8 cellular contexts compared by ENCODE assay signal in genomic region chr2:227106845-227107759, GRCh38. TPM values are rescaled to one million over a fixed set of nuclear protein-coding genes. Genes with fewer than 3 reads are reported as not detected.
DNase-seq lines count a peak whose midpoint lies in the region; ATAC-seq, FAIRE-seq and TF ChIP-seq lines count a peak whose summit lies in the region.

No MANE protein-coding gene starts in this region.

- ATAC-seq in GM19397 (IDR thresholded peaks at IDR 0.05; ENCODE audit: unreplicated experiment), result peak; percentile 67
- ATAC-seq in GM12878, result peak; percentile 86
- ATAC-seq in GM18519 (IDR thresholded peaks at IDR 0.05; ENCODE audit: low FRiP score, unreplicated experiment), result no peak

- H3K9me3 ChIP-seq in GM12878 (replicated peaks; ENCODE audit: control insufficient read depth, insufficient read depth, low read length), result no peaks in the 10 kb centered on the region

- H3K27ac ChIP-seq in GM12878 (ENCODE audit: control insufficient read depth, insufficient read depth), result no peak overlapping the region

- TF ChIP-seq EP300 in GM12878 (IDR thresholded peaks at IDR 0.05; ENCODE audit: borderline replicate concordance in 1 of 2, control insufficient read depth in 1 of 2, low read depth in 2 of 2, low read length in 2 of 2), result no peak

- peak; percentile 85 for TF ChIP-seq RAD21 in GM12878 (IDR thresholded peaks at IDR 0.05; ENCODE audit: insufficient read depth, low read depth, low read length)

- no peaks in the 10 kb centered on the region for H3K27me3 ChIP-seq in GM12878 (replicated peaks in 1 of 2; ENCODE audit: control insufficient read depth in 2 of 2, insufficient read depth in 2 of 2, low read length in 1 of 2)

- FAIRE-seq in RCC 7860 (lab: Jason Lieb, UNC) (peak; percentile 44), GM12878 (lab: Jason Lieb, UNC) (peak; percentile 59)

- in situ Hi-C loops in GM12878 (cut with MboI), result loop anchor here (5.0 kb wide), 1 partner anchor 1445 kb away; no protein-coding TSS in a partner anchor

- SMC1A ChIA-PET in GM12878 (lab: Charles Lee; ENCODE audit: uncharacterized antibody, unreplicated experiment), result interaction anchor here (0.6 to 0.7 kb wide), 2 partner anchors 305 to 417 kb away, joined by 3 read pairs; no protein-coding TSS in a partner anchor

- CTCF ChIA-PET in GM12878 (lab: Yijun Ruan, JAX), result interaction anchor here (0.7 to 1.8 kb wide), 2 partner anchors 1218 to 1304 kb away, joined by 3 to 6 read pairs; no protein-coding TSS in a partner anchor

- no peak overlapping the region for H3K4me2 ChIP-seq in GM12878 (ENCODE audit: control insufficient read depth, insufficient read depth)

- WGBS in GM12878 (ENCODE audit: insufficient coverage, insufficient replicate concordance, low lambda C conversion rate, missing lambda C conversion rate), result 85% methylated on average over 9 of the region's 9 CpGs

- no peaks in the 10 kb centered on the region for H4K20me1 ChIP-seq in GM12878 (ENCODE audit: control insufficient read depth, insufficient read depth)

- RAD21 ChIA-PET in GM12878 (lab: Charles Lee; ENCODE audit: unreplicated experiment), result interaction anchor here (0.8 kb wide), 1 partner anchor 11 kb away, joined by 3 read pairs; no protein-coding TSS in a partner anchor

- H3K79me2 ChIP-seq in GM12878 (ENCODE audit: control insufficient read depth, insufficient read depth, low read length), result no peaks in the 10 kb centered on the region

- H3K4me3 ChIP-seq in Jurkat, Clone E6-1 (ENCODE audit: low read length), result no peak overlapping the region
- no peak overlapping the region for H3K4me3 ChIP-seq in GM12878

- DNase-seq in COLO668 (lab: John Stamatoyannopoulos, UW; ENCODE audit: unreplicated experiment) (peak; percentile 55), RCC 7860 (ENCODE audit: low spot score) (peak; percentile 39), GM12878 (ENCODE audit: low read depth, low spot score) (no peak), iPS-NIHi7 (ENCODE audit: extremely low spot score) (peak; percentile 62)
- DNase-seq in Jurkat, Clone E6-1 (ENCODE audit: low read depth, low spot score), result peak; percentile 47
- peak; percentile 16 for DNase-seq in stimulated activated CD4-positive, alpha-beta T cell treated with anti-CD3 and anti-CD28 coated beads, Interleukin-4, amount 100 ng/mL, for 1 hour

- no peak overlapping the region for H2AFZ ChIP-seq in GM12878 (ENCODE audit: control insufficient read depth, low read depth, low read length)

- peak; percentile 70 to 83 (median 71) for TF ChIP-seq CTCF in GM12878 (IDR thresholded peaks at IDR 0.05 in 2 of 3, conservative IDR thresholded peaks at IDR 0.05 in 1 of 3; ENCODE audit: control insufficient read depth in 2 of 3, extremely low read depth in 1 of 3, insufficient read depth in 1 of 3, low read depth in 3 of 3, low read length in 3 of 3)

- BruUV-seq in GM12878 (replicated peaks; lab: Mats Ljungman, UMichigan), result no TSS peak

- intact Hi-C loops in GM12878 (cut with micrococcal nuclease; ENCODE audit: unreplicated experiment), result loop anchor here (2.0 to 5.0 kb wide), 4 partner anchors 70 to 1438 kb away; no protein-coding TSS in a partner anchor

- POLR2A ChIA-PET in GM12878 (lab: Charles Lee), result interaction anchor here (0.7 kb wide), 1 partner anchor 236 kb away, joined by 4 read pairs; no protein-coding TSS in a partner anchor

- no peak overlapping the region for H3K9ac ChIP-seq in GM12878 (ENCODE audit: control insufficient read depth, insufficient read depth, low read length)

- no peaks in the 10 kb centered on the region for H3K36me3 ChIP-seq in GM12878 (ENCODE audit: control insufficient read depth in 2 of 2, insufficient read depth in 2 of 2, low read length in 1 of 2)

- TF ChIP-seq POLR2A in GM12878 (IDR thresholded peaks at IDR 0.05; ENCODE audit: low read depth, low read length), result no peak

- no peaks in the 10 kb centered on the region for H3K4me1 ChIP-seq in GM12878 (ENCODE audit: control insufficient read depth, insufficient read depth, low read length)

TF ChIP-seq in GM12878, 131 proteins besides CTCF, POLR2A, EP300 and RAD21:
- TF ChIP-seq SMC3 (IDR thresholded peaks at IDR 0.05; ENCODE audit: borderline replicate concordance, low read length) (peak; percentile 66), ZZZ3 (IDR thresholded peaks at IDR 0.05; ENCODE audit: control insufficient read depth, insufficient read length, low read depth) (no peak), PRDM15 (CRISPR knock-in tag; IDR thresholded peaks at IDR 0.05) (no peak)

RNA-seq across cellular contexts. Expression of gene COL4A4, which starts 56.9 kb away (rescaled TPM):
- 0.11 TPM for polyA plus RNA-seq in Jurkat, Clone E6-1 (2012; ENCODE audit: insufficient read depth, insufficient read length)
- total RNA-seq in GM12878 (2013; cell fraction: nucleolus; rRNA removed), result 0.08 and 0.27 TPM in 2 replicates
- 2.4 and 2.5 TPM in 2 replicates for total RNA-seq in GM12878 (2014; rRNA removed)
- 2.0 and 2.6 TPM in 2 replicates for total RNA-seq in GM12878 (2014; rRNA removed; fragmentation: Illumina TruSeq; extraction: Trizol)
- 3.4 and 4.0 TPM in 2 replicates for total RNA-seq in GM12878 (2021)
- polyA plus RNA-seq in GM12878 (2011; ENCODE audit: low read depth), result 1.1 TPM
- 0.19 and 0.26 TPM in 2 replicates for polyA plus RNA-seq in GM12878 (2011; rRNA removed)
- polyA plus RNA-seq in GM12878 (2011; cell fraction: cytosol; rRNA removed), result 0.06 and 0.08 TPM in 2 replicates
- polyA plus RNA-seq in GM12878 (2011; cell fraction: nucleus; rRNA removed), result 0.28 and 0.31 TPM in 2 replicates
- polyA plus RNA-seq in GM12878 (2012), result 1.8 and 2.0 TPM in 2 replicates
- polyA plus RNA-seq in GM12878 (2014; fragmentation: Illumina TruSeq; extraction: Trizol), result 2.3 and 2.4 TPM in 2 replicates
- under 1 TPM; 0.42 to 0.48 TPM for polyA plus RNA-seq in GM12878 (2014; fragmentation: Nextera tagmentation; extraction: Ambion mirVana)
- polyA plus RNA-seq in GM12878 (2014; rRNA removed), result 1.9 TPM in 2 replicates
- 1 to 10 TPM; 2.2 to 2.7 TPM for polyA plus RNA-seq in GM12878 (2016; fragmentation: Nextera tagmentation; extraction: Ambion mirVana)
- polyA minus RNA-seq in GM12878 (2011; rRNA and poly(A)+ RNA removed), result 0.15 TPM in 2 replicates
- polyA minus RNA-seq in GM12878 (2011; cell fraction: cytosol; rRNA and poly(A)+ RNA removed), result 0.13 and 0.31 TPM in 2 replicates
- 0.12 and 0.29 TPM in 2 replicates for polyA minus RNA-seq in GM12878 (2011; cell fraction: nucleus; rRNA and poly(A)+ RNA removed)

RNA-seq across cellular contexts. Expression of gene COL4A3, which starts 57.3 kb away (rescaled TPM):
- not detected for polyA plus RNA-seq in Jurkat, Clone E6-1 (2012; ENCODE audit: insufficient read depth, insufficient read length)
- total RNA-seq in GM12878 (2013; cell fraction: nucleolus; rRNA removed), result not detected in 2 replicates
- 7.9 and 11.6 TPM in 2 replicates for total RNA-seq in GM12878 (2014; rRNA removed)
- 7.3 and 8.0 TPM in 2 replicates for total RNA-seq in GM12878 (2014; rRNA removed; fragmentation: Illumina TruSeq; extraction: Trizol)
- 4.3 and 5.3 TPM in 2 replicates for total RNA-seq in GM12878 (2021)
- 3.8 TPM for polyA plus RNA-seq in GM12878 (2011; ENCODE audit: low read depth)
- polyA plus RNA-seq in GM12878 (2011; rRNA removed), result 0.33 and 0.34 TPM in 2 replicates
- polyA plus RNA-seq in GM12878 (2011; cell fraction: cytosol; rRNA removed), result 0.08 and 0.15 TPM in 2 replicates
- polyA plus RNA-seq in GM12878 (2011; cell fraction: nucleus; rRNA removed), result 0.97 and 1.2 TPM in 2 replicates
- polyA plus RNA-seq in GM12878 (2012), result 6.9 and 9.3 TPM in 2 replicates
- 6.7 and 7.6 TPM in 2 replicates for polyA plus RNA-seq in GM12878 (2014; fragmentation: Illumina TruSeq; extraction: Trizol)
- polyA plus RNA-seq in GM12878 (2014; fragmentation: Nextera tagmentation; extraction: Ambion mirVana), result 1 to 10 TPM in 1 of 2 experiments, under 1 TPM in 1; 0.68 to 1.3 TPM
- 7.3 and 10.5 TPM in 2 replicates for polyA plus RNA-seq in GM12878 (2014; rRNA removed)
- polyA plus RNA-seq in GM12878 (2016; fragmentation: Nextera tagmentation; extraction: Ambion mirVana), result 1 to 10 TPM; 2.1 to 2.4 TPM
- polyA minus RNA-seq in GM12878 (2011; rRNA and poly(A)+ RNA removed), result 0.05 TPM in 1 of 2 replicates, not detected in the other
- not detected in 2 replicates for polyA minus RNA-seq in GM12878 (2011; cell fraction: cytosol; rRNA and poly(A)+ RNA removed)
- 0.48 and 0.73 TPM in 2 replicates for polyA minus RNA-seq in GM12878 (2011; cell fraction: nucleus; rRNA and poly(A)+ RNA removed)
